In the genomic region with DNA sequence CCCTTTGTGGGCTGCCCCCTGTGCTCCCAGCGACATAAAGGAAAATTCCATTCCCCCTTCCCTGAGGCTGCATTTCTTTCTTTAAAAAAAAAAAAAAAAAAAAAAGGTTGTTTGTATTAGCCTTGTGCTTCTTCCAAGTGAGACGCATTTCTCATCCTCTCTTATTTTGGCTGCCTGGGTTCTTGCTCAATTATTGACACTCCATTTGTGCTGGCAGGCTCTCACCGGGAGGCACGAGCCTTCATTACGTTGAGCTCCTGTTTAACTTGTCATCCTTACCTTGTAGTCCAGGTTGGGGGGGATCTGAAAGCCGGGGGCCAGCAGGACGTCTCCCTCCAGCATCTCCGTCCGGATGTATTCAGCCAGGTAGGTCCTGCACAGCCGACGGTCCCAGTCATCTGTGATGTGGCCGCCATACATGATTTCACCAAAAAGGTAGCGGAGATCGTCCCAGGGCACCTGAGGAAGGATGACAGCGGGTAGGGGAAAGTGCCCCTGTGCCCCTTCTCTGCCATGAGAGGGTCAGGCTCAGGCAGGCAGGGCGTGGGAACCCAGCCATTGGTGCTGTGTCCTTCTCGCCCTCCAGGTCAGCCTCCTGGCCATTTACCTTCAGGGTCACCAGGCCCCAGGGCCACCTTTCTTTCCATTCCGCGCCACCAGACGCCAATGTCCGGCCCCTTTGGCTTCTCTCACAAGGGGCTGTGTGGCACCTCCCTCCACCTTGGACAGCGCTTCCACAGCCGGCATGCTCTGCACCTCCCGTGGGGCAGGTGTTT, we compare ENCODE assay signal across 17 cellular contexts.
"Had no signal": no experiment of that assay in that cellular context is flagged by ENCODE, and none has a peak within 500 bp of the region (broad histone marks: within the 10 kb centered on the region; RNA-seq: fewer than 3 reads in every experiment).

No MANE protein-coding gene starts in this region.

- DNase-seq: activated gamma-delta T cell treated with Interleukin-2 at 50 U/mL for 16 hours; activated T-cell treated with anti-CD3 and anti-CD28 coated beads, Interleukin-2, amount 50 U/mL, for 4 hours; central memory CD4-positive, alpha-beta T cell; cortex of kidney; erythroblast; hypothalamus; naive thymus-derived CD4-positive, alpha-beta T cell; occipital lobe; psoas muscle; spleen; stimulated activated CD4-positive, alpha-beta T cell treated with anti-CD3 and anti-CD28 coated beads, Interleukin-1b, Interleukin-23, amount 100 ng/mL, for 48 hours; stimulated activated naive CD4-positive, alpha-beta T cell; substantia nigra; T-helper 2 cell; trophoblast cell had no signal

- H3K9me3 ChIP-seq: psoas muscle, right lobe of liver, spleen had no signal

- H3K27me3 ChIP-seq: right lobe of liver, spleen had no signal

- H3K9me3 Mint-ChIP-seq: activated T-cell treated with anti-CD3 and anti-CD28 coated beads, Interleukin-2, amount 50 U/mL, for 4 hours; naive thymus-derived CD4-positive, alpha-beta T cell had no signal

- H3K4me3 Mint-ChIP-seq: activated T-cell treated with anti-CD3 and anti-CD28 coated beads, Interleukin-2, amount 50 U/mL, for 4 hours; naive thymus-derived CD4-positive, alpha-beta T cell had no signal

- H3K4me1 ChIP-seq: psoas muscle had no signal

- H3K27me3 Mint-ChIP-seq: naive thymus-derived CD4-positive, alpha-beta T cell had no signal

- H3K4me3 ChIP-seq: lung, psoas muscle, right lobe of liver, spleen had no signal

- ATAC-seq: activated T-cell treated with anti-CD3 and anti-CD28 coated beads, Interleukin-2, amount 50 U/mL, for 4 hours; naive thymus-derived CD4-positive, alpha-beta T cell; psoas muscle had no signal

- H3K27ac ChIP-seq: psoas muscle, right lobe of liver, spleen had no signal
